8 cellular contexts compared by ENCODE assay signal in genomic region chr11:46367244-46367915, GRCh38. TPM values are rescaled to one million over a fixed set of nuclear protein-coding genes. Genes with fewer than 3 reads are reported as not detected.
DNase-seq lines count a peak whose midpoint lies in the region; ATAC-seq and TF ChIP-seq lines count a peak whose summit lies in the region.

No MANE protein-coding gene starts in this region.

- intact Hi-C loops in CD8-positive, alpha-beta T cell (cut with DNase I, micrococcal nuclease), result loop anchor here (1.0 kb wide), 4 partner anchors 15 to 128 kb away; partner anchors contain the start of gene DGKZ (in 2 of the 2)
- intact Hi-C loops in thyroid gland (cut with DNase I), result no loop called here

- H3K4me3 Mint-ChIP-seq in CD8-positive, alpha-beta T cell, result no peak overlapping the region
- H3K4me3 Mint-ChIP-seq in endodermal cell (no peak overlapping the region), nephron (peak overlapping the region in 2 of 3 experiments; percentile 12 to 35)

- no peaks in the 10 kb centered on the region for H3K27me3 ChIP-seq in CD8-positive, alpha-beta T cell (ENCODE audit: insufficient read depth, low read length)
- H3K27me3 ChIP-seq in endodermal cell (ENCODE audit: control insufficient read depth, insufficient read depth, low read length, poor library complexity, severe bottlenecking), result no peaks in the 10 kb centered on the region
- H3K27me3 ChIP-seq in thyroid gland, result no peaks in the 10 kb centered on the region

- no peak overlapping the region for H3K9ac ChIP-seq in endodermal cell (ENCODE audit: extremely low read depth, low read length, poor library complexity, severe bottlenecking)

- H3K36me3 ChIP-seq in CD8-positive, alpha-beta T cell (ENCODE audit: insufficient read depth, low read length), result peaks cover 49% of the 10 kb centered on the region
- peaks cover 22% of the 10 kb centered on the region for H3K36me3 ChIP-seq in endodermal cell (ENCODE audit: control insufficient read depth, insufficient read depth, low read length)
- peaks cover 0 to 12% of the 10 kb centered on the region in 2 donors for H3K36me3 ChIP-seq in thyroid gland

- H3K9me3 ChIP-seq in CD8-positive, alpha-beta T cell (ENCODE audit: low read length), result no peaks in the 10 kb centered on the region
- H3K9me3 ChIP-seq in endodermal cell (ENCODE audit: control insufficient read depth, low read length), result no peaks in the 10 kb centered on the region
- no peaks in the 10 kb centered on the region for H3K9me3 ChIP-seq in thyroid gland

- peaks cover 43% of the 10 kb centered on the region for H3K4me1 Mint-ChIP-seq in CD8-positive, alpha-beta T cell (ENCODE audit: low read depth)
- H3K4me1 Mint-ChIP-seq in endodermal cell (peaks cover 13% of the 10 kb centered on the region), nephron (peaks cover 56% of the 10 kb centered on the region)

- H3K4me1 ChIP-seq in CD8-positive, alpha-beta T cell (ENCODE audit: insufficient read depth, low read length), result peaks cover 50% of the 10 kb centered on the region
- H3K4me1 ChIP-seq in endodermal cell (ENCODE audit: control insufficient read depth, insufficient read depth, low read length), result no peaks in the 10 kb centered on the region
- peaks cover 6 to 25% of the 10 kb centered on the region in 2 donors for H3K4me1 ChIP-seq in thyroid gland

- CTCF ChIA-PET in CD8-positive, alpha-beta T cell (lab: Charles Lee), result interaction anchor here (0.7 to 17.4 kb wide), 18 partner anchors 9 to 302 kb away, joined by 3 to 412 read pairs (median 5); partner anchors contain the start of gene DGKZ

- POLR2A ChIA-PET in CD8-positive, alpha-beta T cell (lab: Charles Lee), result interaction anchor here (1.1 to 1.6 kb wide), 3 partner anchors 14 to 18 kb away, joined by 3 to 7 read pairs (median 5); no protein-coding TSS in a partner anchor

- H3K4me3 ChIP-seq in CD8-positive, alpha-beta T cell (ENCODE audit: low read depth, low read length), result no peak overlapping the region
- H3K4me3 ChIP-seq in NB4 (ENCODE audit: low read depth, low read length) (no peak overlapping the region), endodermal cell (ENCODE audit: low read length) (no peak overlapping the region), thyroid gland (replicated peaks in 1 of 3) (no peak overlapping the region)

- DNase-seq in CD8-positive, alpha-beta T cell, result peak; percentile 54 to 90 (median 76)
- DNase-seq in NB4 (ENCODE audit: low read depth), result peak; percentile 74
- DNase-seq in activated CD8-positive, alpha-beta memory T cell treated with anti-CD3 and anti-CD28 coated beads for 4 hours (ENCODE audit: low read depth in 2 of 2), result peak; percentile 36 to 65
- DNase-seq in endodermal cell, result peak; percentile 93
- DNase-seq in thyroid gland, result peak in 1 of 2 donors; percentile 40

- 45 to 52% methylated on average over 19 to 26 of the region's 32 CpGs for WGBS in endodermal cell (ENCODE audit: insufficient coverage in 1 of 2, insufficient read length in 1 of 2), 2 experiments
- 30% methylated on average over 9 of the region's 32 CpGs; no CpG with 5 or more reads in 1 of the 2 donors for WGBS in thyroid gland, 2 donors

- peaks cover 57% of the 10 kb centered on the region for H3K36me3 Mint-ChIP-seq in CD8-positive, alpha-beta T cell
- H3K36me3 Mint-ChIP-seq in endodermal cell (ENCODE audit: low read depth), result peaks cover 13% of the 10 kb centered on the region
- peaks cover 11% of the 10 kb centered on the region for H3K36me3 Mint-ChIP-seq in nephron (ENCODE audit: low read depth)

- TF ChIP-seq POLR2A in NB4 (IDR thresholded peaks at IDR 0.05; ENCODE audit: extremely low read depth, insufficient read length), result no peak
- no peak for TF ChIP-seq POLR2A in thyroid gland (IDR thresholded peaks at IDR 0.05)

- H3K9me3 Mint-ChIP-seq in CD8-positive, alpha-beta T cell, result no peaks in the 10 kb centered on the region
- H3K9me3 Mint-ChIP-seq in endodermal cell (no peaks in the 10 kb centered on the region), nephron (no peaks in the 10 kb centered on the region)

- no peak overlapping the region for H3K27ac ChIP-seq in CD8-positive, alpha-beta T cell (ENCODE audit: low read depth, low read length)
- H3K27ac ChIP-seq in endodermal cell (ENCODE audit: low read depth, low read length) (no peak overlapping the region), thyroid gland (no peak overlapping the region)

- H3K27ac Mint-ChIP-seq in CD8-positive, alpha-beta T cell, result no peak overlapping the region
- no peak overlapping the region for H3K27ac Mint-ChIP-seq in endodermal cell
- peak overlapping the region in 1 of 3 experiments; percentile 15 for H3K27ac Mint-ChIP-seq in nephron

- no peaks in the 10 kb centered on the region for H3K27me3 Mint-ChIP-seq in CD8-positive, alpha-beta T cell (ENCODE audit: low read depth)
- H3K27me3 Mint-ChIP-seq in endodermal cell (ENCODE audit: insufficient read depth) (no peaks in the 10 kb centered on the region), nephron (ENCODE audit: low read depth) (no peaks in the 10 kb centered on the region)

- peak; percentile 72 for TF ChIP-seq CTCF in CD8-positive, alpha-beta T cell (IDR thresholded peaks at IDR 0.05)
- TF ChIP-seq CTCF in NB4 (IDR thresholded peaks at IDR 0.05; ENCODE audit: low read depth, low read length) (peak; percentile 59), endodermal cell (conservative IDR thresholded peaks at IDR 0.05) (peak; percentile 97), nephron (IDR thresholded peaks at IDR 0.05; ENCODE audit: unreplicated experiment in 3 of 3) (peak; percentile 79 to 89 (median 84)), thyroid gland (IDR thresholded peaks at IDR 0.05) (peak; percentile 35 to 82 (median 66))

- peak; percentile 96 for ATAC-seq in CD8-positive, alpha-beta T cell
- ATAC-seq in GM21423 (IDR thresholded peaks at IDR 0.05; ENCODE audit: unreplicated experiment), result peak; percentile 44
- ATAC-seq in GM21723 (IDR thresholded peaks at IDR 0.05; ENCODE audit: unreplicated experiment), result no peak

RNA-seq across cellular contexts. Expression of gene MDK, which starts 14.1 kb away (rescaled TPM):
- 1 to 10 TPM; 3.6 TPM for total RNA-seq in CD8-positive, alpha-beta T cell
- total RNA-seq in endodermal cell (1,000 to 10,000 TPM in 1 of 2 donors, 100 to 1,000 TPM in 1; 644 to 1,502 TPM), thyroid gland (10 to 100 TPM in 3 of 4 donors, 1 to 10 TPM in 1; 3.3 to 24.3 (median 16.7) TPM)
- polyA plus RNA-seq in endodermal cell (2013, experiment 1 of 2), result 1,103 TPM
- polyA plus RNA-seq in endodermal cell (2013, experiment 2 of 2), result 1,014 TPM

RNA-seq across cellular contexts. Expression of gene DGKZ, which starts 20.1 kb away (rescaled TPM):
- total RNA-seq in CD8-positive, alpha-beta T cell, result 100 to 1,000 TPM; 131 to 135 TPM
- total RNA-seq in endodermal cell (10 to 100 TPM; 49.6 to 57.3 TPM), thyroid gland (10 to 100 TPM; 29.7 to 53.5 (median 41.8) TPM)
- 40.7 TPM for polyA plus RNA-seq in endodermal cell (2013, experiment 1 of 2)
- 38.7 TPM for polyA plus RNA-seq in endodermal cell (2013, experiment 2 of 2)

RNA-seq across cellular contexts. Expression of gene CHRM4, which starts 24.2 kb away (rescaled TPM):
- 1 to 10 TPM; 2.9 to 4.1 TPM for total RNA-seq in CD8-positive, alpha-beta T cell
- total RNA-seq in endodermal cell (under 1 TPM in 1 of 2 donors, not detected in 1; 0.46 TPM), thyroid gland (under 1 TPM in 1 of 4 donors, not detected in 3; 0.22 TPM)
- 0.28 TPM for polyA plus RNA-seq in endodermal cell (2013, experiment 1 of 2)
- 0.25 TPM for polyA plus RNA-seq in endodermal cell (2013, experiment 2 of 2)

Comparison
In these comparisons a context has a peak if more than half of its experiments do, and no peak if none do; other contexts are left out.
1. H3K4me3 Mint-ChIP-seq: peak in nephron (2 of 3); none in CD8-positive, alpha-beta T cell (single experiment) and endodermal cell (single experiment).
2. RNA of gene MDK, which starts 14.1 kb away (total RNA-seq): 644 to 1,502 TPM in endodermal cell; 3.3 to 24.3 TPM in thyroid gland and 3.6 TPM in CD8-positive, alpha-beta T cell; every median in the first group is over 10 times any median in the second.
3. Peak in every context shown above with its lines, with median percentiles within 50 percentile points of each other: CTCF ChIP-seq.